Comparison of ENCODE assay signal across 10 cellular contexts in the genomic region with DNA sequence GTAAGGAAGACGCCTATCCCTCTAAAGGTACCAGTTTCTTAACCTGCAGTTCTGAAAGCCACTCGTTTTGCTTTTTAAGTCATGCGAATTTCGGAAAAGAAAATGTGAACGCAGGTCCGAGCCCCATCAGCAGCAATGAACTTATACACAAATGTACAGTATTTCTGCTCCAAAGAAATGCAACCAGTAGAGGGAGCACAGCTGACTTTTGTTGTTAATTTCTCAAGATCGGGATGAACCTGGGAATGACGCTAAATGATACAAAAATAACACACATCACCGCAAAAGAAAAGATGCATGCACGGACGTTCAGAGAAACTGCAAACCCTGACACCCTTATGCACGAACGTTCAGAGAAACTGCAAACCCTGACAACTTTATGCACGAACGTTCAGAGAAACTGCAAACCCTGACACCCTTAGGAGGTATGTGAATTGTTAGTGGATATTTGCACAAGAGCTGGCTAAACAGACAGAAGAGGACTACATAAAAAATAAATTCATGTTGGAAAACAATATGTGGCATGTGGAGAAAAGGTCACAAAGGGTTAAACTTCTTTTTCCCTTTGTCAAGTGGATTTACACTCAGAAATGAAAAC. TPM values are rescaled to one million over a fixed set of nuclear protein-coding genes. Genes with fewer than 3 reads are reported as not detected.
DNase-seq lines count a peak whose midpoint lies in the region; ATAC-seq and TF ChIP-seq lines count a peak whose summit lies in the region.
"Had no signal": no experiment of that assay in that cellular context is flagged by ENCODE, and none has a peak within 500 bp of the region (broad histone marks: within the 10 kb centered on the region; RNA-seq: fewer than 3 reads in every experiment).

No MANE protein-coding gene starts in this region.

- no peak overlapping the region for H3K27ac ChIP-seq in C4-2B
- H3K27ac ChIP-seq in IMR-90 (ENCODE audit: insufficient read depth, low read length), result no peak overlapping the region
- H3K27ac ChIP-seq in left lung, result no peak overlapping the region
- no peak overlapping the region for H3K27ac ChIP-seq in CD4-positive, alpha-beta T cell (ENCODE audit: low read depth, low read length)
- H3K27ac ChIP-seq: tibial artery had no signal

- no peak overlapping the region for H4K8ac ChIP-seq in IMR-90 (ENCODE audit: low read depth in 2 of 2, low read length in 2 of 2)

- H3K9me1 ChIP-seq in IMR-90 (ENCODE audit: insufficient read depth, low read length), result no peaks in the 10 kb centered on the region

- no peak overlapping the region for H3K4me3 Mint-ChIP-seq in CD4-positive, alpha-beta T cell

- DNase-seq in IMR-90 (peak; percentile 50), adipocyte (ENCODE audit: low read depth) (peak; percentile 64), left lung (no peak), NCI-H1092 treated with DMSO at 0.1 percent for 48 hours (lab: John Stamatoyannopoulos, UW) (no peak)
- no peak for DNase-seq in activated CD4-positive, alpha-beta T cell treated with anti-CD3 and anti-CD28 coated beads, Interleukin-2, amount 50 U/mL, for 48 hours
- DNase-seq in CD4-positive, alpha-beta T cell, result no peak
- DNase-seq: tibial artery had no signal

- H3K36me3 Mint-ChIP-seq in CD4-positive, alpha-beta T cell (ENCODE audit: low read depth), result no peaks in the 10 kb centered on the region

- no peak overlapping the region for H3K27ac Mint-ChIP-seq in CD4-positive, alpha-beta T cell

- H2BK120ac ChIP-seq in IMR-90 (ENCODE audit: low read depth, low read length), result no peak overlapping the region

- BruUV-seq in IMR-90 (replicated peaks; lab: Mats Ljungman, UMichigan), result no TSS peak

- intact Hi-C loops in IMR-90 (cut with micrococcal nuclease), result loop anchor here (1.0 to 2.0 kb wide), 2 partner anchors 149 to 233 kb away; no protein-coding TSS in a partner anchor
- intact Hi-C loops in left lung (cut with DNase I), result loop anchor here in 1 of 2 donors (10.0 kb wide), 1 partner anchor 227 kb away; no protein-coding TSS in a partner anchor
- intact Hi-C loops in CD4-positive, alpha-beta T cell (cut with DNase I, micrococcal nuclease), result loop anchor here in 1 of 2 experiments (5.0 kb wide), 1 partner anchor 210 kb away; no protein-coding TSS in a partner anchor

- H2AK9ac ChIP-seq in IMR-90 (replicated peaks; ENCODE audit: low read depth, low read length, poor library complexity), result no peak overlapping the region

- H3K4ac ChIP-seq in IMR-90 (ENCODE audit: low read depth, low read length), result no peak overlapping the region

- H3K9ac ChIP-seq in IMR-90 (ENCODE audit: low read depth, low read length), result no peak overlapping the region
- no peak overlapping the region for H3K9ac ChIP-seq in adipocyte (ENCODE audit: low read length)

- in situ Hi-C loops in IMR-90 (cut with MboI; ENCODE audit: low sequenced_read_pairs), result no loop called here

- H4K91ac ChIP-seq in IMR-90 (ENCODE audit: insufficient read depth, low read depth, low read length), result no peak overlapping the region

- H2AFZ ChIP-seq in IMR-90 (replicated peaks; ENCODE audit: low read length, poor library complexity), result no peak overlapping the region

- H2BK5ac ChIP-seq in IMR-90 (ENCODE audit: low read depth, low read length, poor library complexity, severe bottlenecking), result no peak overlapping the region

- H3K27me3 Mint-ChIP-seq in CD4-positive, alpha-beta T cell, result peaks cover 25% of the 10 kb centered on the region

- H4K5ac ChIP-seq in IMR-90 (ENCODE audit: low read depth, low read length), result no peak overlapping the region

- H4K20me1 ChIP-seq in IMR-90 (ENCODE audit: insufficient read depth, low read length), result no peaks in the 10 kb centered on the region

- H3K4me1 ChIP-seq in IMR-90 (ENCODE audit: control insufficient read depth, insufficient read depth, low read length), result no peaks in the 10 kb centered on the region
- H3K4me1 ChIP-seq in adipocyte (ENCODE audit: control insufficient read depth, insufficient read depth, low read length), result peaks cover 10% of the 10 kb centered on the region
- H3K4me1 ChIP-seq in left lung, result peaks cover 0 to 5% of the 10 kb centered on the region in 2 donors

- no peaks in the 10 kb centered on the region for H3K36me3 ChIP-seq in IMR-90 (ENCODE audit: control insufficient read depth, insufficient read depth, low read length)
- no peaks in the 10 kb centered on the region for H3K36me3 ChIP-seq in adipocyte (ENCODE audit: control insufficient read depth, insufficient read depth, low read length, severe bottlenecking)
- no peaks in the 10 kb centered on the region for H3K36me3 ChIP-seq in left lung
- H3K36me3 ChIP-seq: tibial artery had no signal

- POLR2A ChIA-PET in IMR-90 (lab: Charles Lee; ENCODE audit: unreplicated experiment), result no interaction called here
- POLR2A ChIA-PET in CD4-positive, alpha-beta T cell (lab: Charles Lee), result no interaction called here

- ATAC-seq in IMR-90 (ENCODE audit: low read depth) (peak; percentile 43; the same call in 1 of the 2 replicates), left lung (peak; percentile 35), HG02885 (IDR thresholded peaks at IDR 0.05; ENCODE audit: poor library complexity, unreplicated experiment) (no peak)
- no peak for ATAC-seq in CD4-positive, alpha-beta T cell (ENCODE audit: poor library complexity)
- ATAC-seq: mucosa of descending colon had no signal

- H3K23ac ChIP-seq in IMR-90 (ENCODE audit: low read depth, low read length), result no peak overlapping the region

- TF ChIP-seq CTCF in C4-2B (conservative IDR thresholded peaks at IDR 0.05) (peak; percentile 80), IMR-90 (conservative IDR thresholded peaks at IDR 0.05; ENCODE audit: low read depth, low read length) (peak; percentile 51), left lung (IDR thresholded peaks at IDR 0.05) (peak; percentile 14 to 32)
- TF ChIP-seq CTCF in CD4-positive, alpha-beta T cell (IDR thresholded peaks at IDR 0.05), result no peak

- H3K4me2 ChIP-seq in IMR-90 (ENCODE audit: low read depth, low read length), result 0 out of 2 replicates have a peak overlapping the region, but pooled peaks have one; percentile 12

- H3K27me3 ChIP-seq in IMR-90 (ENCODE audit: control insufficient read depth, insufficient read depth, low read length) (peaks cover 31% of the 10 kb centered on the region), adipocyte (replicated peaks; ENCODE audit: control insufficient read depth, insufficient read depth, low read length) (no peaks in the 10 kb centered on the region), left lung (peaks cover 15 to 37% of the 10 kb centered on the region in 2 donors)
- peaks cover 18% of the 10 kb centered on the region for H3K27me3 ChIP-seq in CD4-positive, alpha-beta T cell (ENCODE audit: control insufficient read depth, insufficient read depth, low read length)

- H3K9me3 ChIP-seq in IMR-90 (ENCODE audit: control insufficient read depth, insufficient read depth, low read length) (no peaks in the 10 kb centered on the region), adipocyte (ENCODE audit: control insufficient read depth, low read length) (no peaks in the 10 kb centered on the region), left lung (no peaks in the 10 kb centered on the region)
- H3K9me3 ChIP-seq in CD4-positive, alpha-beta T cell (ENCODE audit: control insufficient read depth, low read length), result no peaks in the 10 kb centered on the region
- H3K9me3 ChIP-seq: mucosa of descending colon, tibial artery had no signal

- peaks cover 43% of the 10 kb centered on the region for H3K4me1 Mint-ChIP-seq in CD4-positive, alpha-beta T cell (ENCODE audit: low read depth)

- H2BK20ac ChIP-seq in IMR-90 (ENCODE audit: low read depth, low read length), result no peak overlapping the region

- TF ChIP-seq POLR2A in IMR-90 (IDR thresholded peaks at IDR 0.05; ENCODE audit: low read depth, low read length), result no peak

- CTCF ChIA-PET in IMR-90 (lab: Yijun Ruan, JAX), result interaction anchor here (0.7 to 2.7 kb wide), 6 partner anchors 12 to 234 kb away, joined by 3 to 11 read pairs (median 4); no protein-coding TSS in a partner anchor
- CTCF ChIA-PET in CD4-positive, alpha-beta T cell (lab: Charles Lee), result no interaction called here

- no peak overlapping the region for H3K56ac ChIP-seq in IMR-90 (ENCODE audit: extremely low read depth, insufficient read depth, low read length)

- no CpG with 5 or more reads among the region's 15 CpGs for WGBS in IMR-90 (ENCODE audit: extremely low coverage in 2 of 2, insufficient read length in 1 of 2), 2 experiments

- H3K4me3 ChIP-seq in IMR-90 (ENCODE audit: insufficient read depth, low read depth, low read length), result no peak overlapping the region
- H3K4me3 ChIP-seq in adipocyte (ENCODE audit: low read length), result no peak overlapping the region
- no peak overlapping the region for H3K4me3 ChIP-seq in left lung
- H3K4me3 ChIP-seq: mucosa of descending colon, tibial artery had no signal

- no peak overlapping the region for H3K14ac ChIP-seq in IMR-90 (replicated peaks; ENCODE audit: low read depth, low read length)

- no peak overlapping the region for H2BK15ac ChIP-seq in IMR-90 (ENCODE audit: low read depth, low read length)

- peaks cover 3% of the 10 kb centered on the region for H3K9me3 Mint-ChIP-seq in CD4-positive, alpha-beta T cell

- H3K79me1 ChIP-seq in IMR-90 (ENCODE audit: low read depth in 1 of 2, low read length in 2 of 2), result no peaks in the 10 kb centered on the region

- dilution Hi-C loops in IMR-90 (cut with HindIII; ENCODE audit: low sequenced_read_pairs, unreplicated experiment), result no loop called here

- H2AK5ac ChIP-seq in IMR-90 (ENCODE audit: low read depth, low read length), result no peak overlapping the region

- no peak overlapping the region for H3K18ac ChIP-seq in IMR-90 (ENCODE audit: low read depth, low read length)

- peak; percentile 45 for TF ChIP-seq RAD21 in IMR-90 (IDR thresholded peaks at IDR 0.05; ENCODE audit: low read length)

TF ChIP-seq in IMR-90, 13 proteins besides CTCF, POLR2A, EP300 and RAD21 (continues in another document):
- TF ChIP-seq SMC3 (IDR thresholded peaks at IDR 0.05; ENCODE audit: low read depth, low read length) (peak; percentile 36), BHLHE40 (IDR thresholded peaks at IDR 0.05; ENCODE audit: low read depth, low read length) (no peak)
- TF ChIP-seq, protein P1, sequence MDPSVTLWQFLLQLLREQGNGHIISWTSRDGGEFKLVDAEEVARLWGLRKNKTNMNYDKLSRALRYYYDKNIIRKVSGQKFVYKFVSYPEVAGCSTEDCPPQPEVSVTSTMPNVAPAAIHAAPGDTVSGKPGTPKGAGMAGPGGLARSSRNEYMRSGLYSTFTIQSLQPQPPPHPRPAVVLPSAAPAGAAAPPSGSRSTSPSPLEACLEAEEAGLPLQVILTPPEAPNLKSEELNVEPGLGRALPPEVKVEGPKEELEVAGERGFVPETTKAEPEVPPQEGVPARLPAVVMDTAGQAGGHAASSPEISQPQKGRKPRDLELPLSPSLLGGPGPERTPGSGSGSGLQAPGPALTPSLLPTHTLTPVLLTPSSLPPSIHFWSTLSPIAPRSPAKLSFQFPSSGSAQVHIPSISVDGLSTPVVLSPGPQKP (IDR thresholded peaks at IDR 0.05; ENCODE audit: borderline replicate concordance, low read depth, low read length), result no peak

RNA-seq across cellular contexts. Expression of gene TIAM1, which starts 3.5 kb away (rescaled TPM):
- 9.2 and 9.3 TPM in 2 replicates for total RNA-seq in IMR-90 (2012; rRNA removed)
- 2.9 TPM in 2 replicates for polyA plus RNA-seq in IMR-90 (2012; rRNA removed)
- polyA plus RNA-seq in IMR-90 (2012; cell fraction: cytosol; rRNA removed), result 1.5 and 2.0 TPM in 2 replicates
- polyA plus RNA-seq in IMR-90 (2012; cell fraction: nucleus; rRNA removed; ENCODE audit: low replicate concordance), result 3.9 and 4.0 TPM in 2 replicates
- total RNA-seq in left lung, result 10 to 100 TPM in 1 of 2 donors, 1 to 10 TPM in 1; 9.7 to 12.5 TPM
- total RNA-seq in CD4-positive, alpha-beta T cell, result 10 to 100 TPM; 39.6 to 39.8 TPM

Comparison
In these comparisons a context has a peak if more than half of its experiments do, and no peak if none do; other contexts are left out.
1. ATAC-seq: peak in IMR-90 (single experiment) and left lung (single experiment); none in HG02885 (single experiment) and CD4-positive, alpha-beta T cell (single experiment).
2. DNase-seq: peak in IMR-90 (single experiment) and adipocyte (single experiment); none in left lung (0 of 2), NCI-H1092 treated with DMSO at 0.1 percent for 48 hours (single experiment), activated CD4-positive, alpha-beta T cell treated with anti-CD3 and anti-CD28 coated beads, Interleukin-2, amount 50 U/mL, for 48 hours (0 of 2) and CD4-positive, alpha-beta T cell (0 of 10).